Comparison of ENCODE assay signal across 8 cellular contexts in the genomic region with DNA sequence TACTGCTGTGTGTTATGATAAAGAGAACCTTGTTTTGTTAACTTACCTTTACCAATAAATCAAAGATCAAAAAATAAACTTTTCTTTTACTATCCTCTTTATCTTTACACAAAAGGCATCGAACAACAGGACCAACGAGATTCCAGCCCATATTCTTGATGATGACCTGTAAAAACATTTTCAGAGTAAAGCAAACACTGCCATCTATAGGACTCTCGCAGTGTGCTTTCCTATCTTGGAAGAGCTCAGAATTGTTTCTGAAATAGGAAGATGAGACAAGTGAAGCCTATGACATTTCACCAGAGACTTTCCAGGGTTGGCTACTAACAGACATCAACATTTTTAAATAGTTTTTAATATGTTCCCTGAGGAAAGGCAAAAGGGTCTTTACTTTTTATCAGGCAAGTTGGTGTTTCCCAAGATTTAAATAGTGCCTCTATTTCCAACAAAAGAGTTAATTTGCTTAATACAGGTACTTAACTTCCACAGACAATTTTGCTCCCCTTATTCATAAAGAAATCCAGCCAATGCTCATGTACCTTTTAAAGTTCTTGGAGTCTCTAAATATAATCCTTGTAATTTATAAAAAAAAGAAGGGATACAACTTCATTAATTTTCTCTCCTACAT. TPM values are rescaled to one million over a fixed set of nuclear protein-coding genes. Genes with fewer than 3 reads are reported as not detected.
A peak's percentile ranks its signal among the peaks of the same experiment; 100 is the strongest.
DNase-seq lines count a peak whose midpoint lies in the region; ATAC-seq, FAIRE-seq and TF ChIP-seq lines count a peak whose summit lies in the region.

No MANE protein-coding gene starts in this region.

- no peak overlapping the region for H3K4me3 Mint-ChIP-seq in CD4-positive, alpha-beta T cell

- BruUV-seq in HepG2 (replicated peaks; lab: Mats Ljungman, UMichigan) = no TSS peak

- H3K79me2 ChIP-seq in HepG2 (ENCODE audit: insufficient read depth, low read length) = no peaks in the 10 kb centered on the region

- H2AFZ ChIP-seq in HepG2 (ENCODE audit: low read length) = no peak overlapping the region

- intact Hi-C loops in CD4-positive, alpha-beta T cell (cut with DNase I, micrococcal nuclease) = loop anchor here (1.0 to 10.0 kb wide), 4 partner anchors 294 to 777 kb away; a partner anchor contains a TSS
- intact Hi-C loops in breast epithelium (cut with DNase I; ENCODE audit: low total_unique reads) (no loop called here), HepG2 (cut with micrococcal nuclease; ENCODE audit: unreplicated experiment) (loop anchor here (1.0 to 10.0 kb wide), 3 partner anchors 294 to 767 kb away; no protein-coding TSS in a partner anchor)

- FAIRE-seq in HepG2 (lab: Jason Lieb, UNC) = peak; percentile 75

- no peaks in the 10 kb centered on the region for H3K27me3 ChIP-seq in CD4-positive, alpha-beta T cell (ENCODE audit: control insufficient read depth, insufficient read depth, low read length)
- H3K27me3 ChIP-seq in HAP-1 (ENCODE audit: low read depth) (no peaks in the 10 kb centered on the region), breast epithelium (no peaks in the 10 kb centered on the region), HepG2 (ENCODE audit: control insufficient read depth in 1 of 2, insufficient read depth in 2 of 2, low read length in 2 of 2) (no peaks in the 10 kb centered on the region)

- H3K36me3 Mint-ChIP-seq in CD4-positive, alpha-beta T cell (ENCODE audit: low read depth) = peaks cover 81% of the 10 kb centered on the region

- CTCF ChIA-PET in CD4-positive, alpha-beta T cell (lab: Charles Lee) = interaction anchor here (0.8 to 1.2 kb wide), 3 partner anchors 124 to 777 kb away, joined by 3 read pairs; no protein-coding TSS in a partner anchor
- CTCF ChIA-PET in HepG2 (lab: Yijun Ruan, JAX; ENCODE audit: low intra/inter-chr PET ratio, low total read pairs) = interaction anchor here (1.3 kb wide), 1 partner anchor 294 kb away, joined by 10 read pairs; no protein-coding TSS in a partner anchor

- POLR2A ChIA-PET in CD4-positive, alpha-beta T cell (lab: Charles Lee) = no interaction called here
- POLR2A ChIA-PET in HepG2 (lab: Yijun Ruan, JAX) = no interaction called here

- no peaks in the 10 kb centered on the region for H4K20me1 ChIP-seq in HepG2 (ENCODE audit: insufficient read depth, low read length)

- in situ Hi-C loops in HAP-1 (cut with MboI; ENCODE audit: low sequenced_read_pairs) = loop anchor here (25.0 kb wide), 1 partner anchor 779 kb away; a partner anchor contains a TSS
- in situ Hi-C loops in HepG2 (cut with HindIII; ENCODE audit: extremely low pct_ligation_motif_present, low pct_unique_long_range_greater_than_20kb) = loop anchor here (5.0 to 10.0 kb wide), 2 partner anchors 294 to 777 kb away; no protein-coding TSS in a partner anchor

- H3K4me3 ChIP-seq in HAP-1 = no peak overlapping the region
- no peak overlapping the region for H3K4me3 ChIP-seq in breast epithelium
- no peak overlapping the region for H3K4me3 ChIP-seq in HepG2 (replicated peaks in 1 of 3; ENCODE audit: insufficient read depth in 1 of 3, low read depth in 2 of 3, low read length in 3 of 3)

- DNase-seq in CD4-positive, alpha-beta T cell = no peak
- DNase-seq in HAP-1 (ENCODE audit: low spot score in 2 of 2) (peak; percentile 19 to 68), NCI-H526 (lab: John Stamatoyannopoulos, UW) (peak; percentile 47 to 79), breast epithelium (ENCODE audit: low spot score in 2 of 2) (no peak), HepG2 (ENCODE audit: low spot score) (peak; percentile 52), HuH-7.5 (ENCODE audit: low spot score) (no peak)

- TF ChIP-seq POLR2A in breast epithelium (IDR thresholded peaks at IDR 0.05) = no peak
- no peak for TF ChIP-seq POLR2A in HepG2 (IDR thresholded peaks at IDR 0.05; ENCODE audit: insufficient read depth in 1 of 2, low read depth in 2 of 2, low read length in 2 of 2)

- no peaks in the 10 kb centered on the region for H3K9me3 Mint-ChIP-seq in CD4-positive, alpha-beta T cell

- no peak overlapping the region for H3K27ac Mint-ChIP-seq in CD4-positive, alpha-beta T cell

- TF ChIP-seq RAD21 in HepG2 (CRISPR knock-in tag; IDR thresholded peaks at IDR 0.05) = peak; percentile 41; the same call in 1 of the 2 replicates

- WGBS in HepG2 (ENCODE audit: low lambda C conversion rate) = 63% methylated on average over 3 of the region's 3 CpGs

- 0 out of 2 replicates have a peak, but pooled peaks cover 2% of the 10 kb centered on the region for H3K4me1 ChIP-seq in HAP-1
- no peaks in the 10 kb centered on the region for H3K4me1 ChIP-seq in breast epithelium
- no peaks in the 10 kb centered on the region for H3K4me1 ChIP-seq in HepG2 (ENCODE audit: insufficient read depth, low read length)

- H3K27ac ChIP-seq in CD4-positive, alpha-beta T cell (ENCODE audit: low read depth, low read length) = no peak overlapping the region
- H3K27ac ChIP-seq in breast epithelium (no peak overlapping the region), HepG2 (ENCODE audit: extremely low read length, insufficient read depth, low read length) (no peak overlapping the region)

- H3K9me3 ChIP-seq in CD4-positive, alpha-beta T cell (ENCODE audit: control insufficient read depth, low read length) = no peaks in the 10 kb centered on the region
- no peaks in the 10 kb centered on the region for H3K9me3 ChIP-seq in HAP-1
- no peaks in the 10 kb centered on the region for H3K9me3 ChIP-seq in breast epithelium
- H3K9me3 ChIP-seq in HepG2 (ENCODE audit: low read length) = no peaks in the 10 kb centered on the region

- H3K4me2 ChIP-seq in HepG2 (ENCODE audit: low read depth, low read length) = no peak overlapping the region

- no peak for ATAC-seq in CD4-positive, alpha-beta T cell (ENCODE audit: poor library complexity)
- ATAC-seq in HepG2 = peak; percentile 70
- no peak for ATAC-seq in GM21381 (IDR thresholded peaks at IDR 0.05; ENCODE audit: unreplicated experiment)
- no peak for ATAC-seq in HG03135 (IDR thresholded peaks at IDR 0.05; ENCODE audit: unreplicated experiment)

- H3K9ac ChIP-seq in HepG2 (ENCODE audit: insufficient read depth, low read depth, low read length) = no peak overlapping the region

- H3K36me3 ChIP-seq in HAP-1 (replicated peaks) (peaks cover 6% of the 10 kb centered on the region), breast epithelium (no peaks in the 10 kb centered on the region), HepG2 (replicated peaks in 1 of 2; ENCODE audit: control insufficient read depth in 1 of 2, insufficient read depth in 2 of 2, low read length in 2 of 2) (peaks cover 3 to 6% of the 10 kb centered on the region in 2 experiments; a peak in 4 of 5 replicates)

- no peak for TF ChIP-seq EP300 in HepG2 (IDR thresholded peaks at IDR 0.05; ENCODE audit: low read depth in 2 of 2, low read length in 2 of 2)
- no peak for TF ChIP-seq EP300 in HepG2 (CRISPR knock-in tag; IDR thresholded peaks at IDR 0.05; ENCODE audit: borderline replicate concordance)

- peak; percentile 71 for TF ChIP-seq CTCF in CD4-positive, alpha-beta T cell (IDR thresholded peaks at IDR 0.05)
- TF ChIP-seq CTCF in breast epithelium (IDR thresholded peaks at IDR 0.05) (peak in 2 of 3 donors; percentile 42 to 51), HepG2 (CRISPR knock-in tag; IDR thresholded peaks at IDR 0.05) (peak; percentile 72)

- peaks cover 12% of the 10 kb centered on the region for H3K4me1 Mint-ChIP-seq in CD4-positive, alpha-beta T cell (ENCODE audit: low read depth)

- H3K27me3 Mint-ChIP-seq in CD4-positive, alpha-beta T cell = no peaks in the 10 kb centered on the region

RNA-seq across cellular contexts. Expression of a gene that starts 7.3 kb away (rescaled TPM):
- 10 to 100 TPM in 1 of 2 experiments, 1 to 10 TPM in 1; 7.7 to 11.7 TPM for total RNA-seq in CD4-positive, alpha-beta T cell
- total RNA-seq in breast epithelium (10 to 100 TPM in 2 of 3 donors, 1 to 10 TPM in 1; 8.8 to 17.0 (median 10.8) TPM), HepG2 (2016; rRNA removed; fragmentation: Illumina TruSeq; extraction: Trizol) (18.4 and 27.8 TPM in 2 replicates)
- 5.5 and 8.7 TPM in 2 replicates for total RNA-seq in HepG2 (2016; cell fraction: cytosol; rRNA removed; fragmentation: Illumina TruSeq; extraction: Trizol; ENCODE audit: low read depth)
- total RNA-seq in HepG2 (2016; cell fraction: insoluble cytoplasmic fraction; rRNA removed; fragmentation: Illumina TruSeq; extraction: Trizol) = 19.1 and 26.2 TPM in 2 replicates
- 8.2 and 8.5 TPM in 2 replicates for total RNA-seq in HepG2 (2016; cell fraction: membrane; rRNA removed; fragmentation: Illumina TruSeq; extraction: Trizol)
- total RNA-seq in HepG2 (2016; cell fraction: nucleus; rRNA removed; fragmentation: Illumina TruSeq; extraction: Trizol) = 24.4 and 26.3 TPM in 2 replicates
- polyA plus RNA-seq in HepG2 (2011; rRNA removed) = 5.2 and 5.9 TPM in 2 replicates
- 1.0 and 1.8 TPM in 2 replicates for polyA plus RNA-seq in HepG2 (2011; cell fraction: cytosol; rRNA removed)
- polyA plus RNA-seq in HepG2 (2011; cell fraction: nucleus; rRNA removed) = 4.1 and 6.7 TPM in 2 replicates
- polyA plus RNA-seq in HepG2 (2012) = 5.8 and 8.6 TPM in 2 replicates
- 3.6 and 4.2 TPM in 2 replicates for polyA plus RNA-seq in HepG2 (2016; cell fraction: cytosol; fragmentation: Illumina TruSeq; extraction: Trizol; ENCODE audit: low read depth)
- polyA plus RNA-seq in HepG2 (2016; cell fraction: insoluble cytoplasmic fraction; fragmentation: Illumina TruSeq; extraction: Trizol; ENCODE audit: low read depth) = 21.0 and 21.8 TPM in 2 replicates
- polyA plus RNA-seq in HepG2 (2016; cell fraction: membrane; fragmentation: Illumina TruSeq; extraction: Trizol; ENCODE audit: low read depth) = 5.6 and 6.0 TPM in 2 replicates
- polyA plus RNA-seq in HepG2 (2016; cell fraction: nucleus; fragmentation: Illumina TruSeq; extraction: Trizol; ENCODE audit: insufficient read depth, low read depth) = 38.7 and 49.5 TPM in 2 replicates
- polyA minus RNA-seq in HepG2 (2011; rRNA and poly(A)+ RNA removed; ENCODE audit: low replicate concordance) = 0.74 and 0.96 TPM in 2 replicates
- 1.4 and 1.6 TPM in 2 replicates for polyA minus RNA-seq in HepG2 (2011; cell fraction: cytosol; rRNA and poly(A)+ RNA removed)
- 21.6 and 23.6 TPM in 2 replicates for polyA minus RNA-seq in HepG2 (2011; cell fraction: nucleus; rRNA and poly(A)+ RNA removed)

RNA-seq across cellular contexts. Expression of a gene that starts 7.4 kb away (rescaled TPM):
- 10 to 100 TPM; 23.4 to 26.5 TPM for total RNA-seq in CD4-positive, alpha-beta T cell
- total RNA-seq in breast epithelium (10 to 100 TPM in 2 of 3 donors, 1 to 10 TPM in 1; 7.8 to 14.7 (median 12.3) TPM), HepG2 (2016; rRNA removed; fragmentation: Illumina TruSeq; extraction: Trizol) (34.8 and 50.7 TPM in 2 replicates)
- 23.0 and 24.9 TPM in 2 replicates for total RNA-seq in HepG2 (2016; cell fraction: cytosol; rRNA removed; fragmentation: Illumina TruSeq; extraction: Trizol; ENCODE audit: low read depth)
- 33.0 and 51.8 TPM in 2 replicates for total RNA-seq in HepG2 (2016; cell fraction: insoluble cytoplasmic fraction; rRNA removed; fragmentation: Illumina TruSeq; extraction: Trizol)
- total RNA-seq in HepG2 (2016; cell fraction: membrane; rRNA removed; fragmentation: Illumina TruSeq; extraction: Trizol) = 21.4 and 26.2 TPM in 2 replicates
- 44.4 and 51.0 TPM in 2 replicates for total RNA-seq in HepG2 (2016; cell fraction: nucleus; rRNA removed; fragmentation: Illumina TruSeq; extraction: Trizol)
- 6.7 and 10.0 TPM in 2 replicates for polyA plus RNA-seq in HepG2 (2011; rRNA removed)
- 2.6 and 4.9 TPM in 2 replicates for polyA plus RNA-seq in HepG2 (2011; cell fraction: cytosol; rRNA removed)
- 2.6 and 4.1 TPM in 2 replicates for polyA plus RNA-seq in HepG2 (2011; cell fraction: nucleus; rRNA removed)
- 9.4 and 10.7 TPM in 2 replicates for polyA plus RNA-seq in HepG2 (2012)
- 2.4 and 3.0 TPM in 2 replicates for polyA plus RNA-seq in HepG2 (2016; cell fraction: cytosol; fragmentation: Illumina TruSeq; extraction: Trizol; ENCODE audit: low read depth)
- polyA plus RNA-seq in HepG2 (2016; cell fraction: insoluble cytoplasmic fraction; fragmentation: Illumina TruSeq; extraction: Trizol; ENCODE audit: low read depth) = 33.9 and 34.5 TPM in 2 replicates
- polyA plus RNA-seq in HepG2 (2016; cell fraction: membrane; fragmentation: Illumina TruSeq; extraction: Trizol; ENCODE audit: low read depth) = 5.5 and 6.0 TPM in 2 replicates
- polyA plus RNA-seq in HepG2 (2016; cell fraction: nucleus; fragmentation: Illumina TruSeq; extraction: Trizol; ENCODE audit: insufficient read depth, low read depth) = 24.1 and 24.9 TPM in 2 replicates
- 6.8 and 6.9 TPM in 2 replicates for polyA minus RNA-seq in HepG2 (2011; rRNA and poly(A)+ RNA removed; ENCODE audit: low replicate concordance)
- polyA minus RNA-seq in HepG2 (2011; cell fraction: cytosol; rRNA and poly(A)+ RNA removed) = 7.6 and 8.6 TPM in 2 replicates
- 30.6 and 37.0 TPM in 2 replicates for polyA minus RNA-seq in HepG2 (2011; cell fraction: nucleus; rRNA and poly(A)+ RNA removed)

Comparison
In these comparisons a context has a peak if more than half of its experiments do, and no peak if none do; other contexts are left out.
1. DNase-seq: peak in HAP-1 (2 of 2), NCI-H526 (2 of 2) and HepG2 (single experiment); none in CD4-positive, alpha-beta T cell (0 of 10), breast epithelium (0 of 2) and HuH-7.5 (single experiment).
2. Peak in every context shown above with its lines, with median percentiles within 50 percentile points of each other: CTCF ChIP-seq.